20 cellular contexts compared by ENCODE assay signal in the genomic region with DNA sequence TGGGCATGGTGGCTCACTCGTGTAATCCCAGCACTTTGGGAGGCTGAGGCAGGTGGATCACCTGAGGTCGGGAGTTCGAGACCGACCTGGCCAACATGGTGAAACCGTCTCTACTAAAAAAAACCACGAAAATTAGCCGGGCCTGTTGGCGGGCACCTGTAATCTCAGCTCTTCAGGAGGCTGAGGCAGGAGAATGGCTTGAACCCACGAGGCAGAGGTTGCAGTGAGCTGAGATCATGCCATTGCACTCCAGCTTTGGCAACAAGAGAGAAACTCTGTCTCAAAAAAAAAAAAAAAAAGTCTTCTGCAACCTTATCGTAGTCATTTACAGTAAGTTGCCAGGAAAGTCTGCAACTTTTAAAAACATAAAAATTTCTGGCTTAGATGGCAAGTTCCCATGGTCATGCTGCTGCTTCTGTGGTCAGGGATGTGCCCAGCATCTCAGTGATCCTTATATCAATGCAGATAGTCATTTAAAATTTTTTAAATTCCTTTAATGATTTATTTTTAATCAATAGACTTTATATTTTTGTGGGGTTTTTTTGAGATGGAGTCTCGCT.
"Had no signal": no experiment of that assay in that cellular context is flagged by ENCODE, and none has a peak within 500 bp of the region (broad histone marks: within the 10 kb centered on the region; RNA-seq: fewer than 3 reads in every experiment).

No MANE protein-coding gene starts in this region.

- H3K27ac ChIP-seq: cardiac muscle cell, epithelial cell of prostate, esophagus muscularis mucosa, right atrium auricular region, testis, transverse colon had no signal

- H3K9me3 ChIP-seq: esophagus muscularis mucosa, right atrium auricular region, testis, transverse colon had no signal

- H3K4me2 ChIP-seq: smooth muscle cell had no signal

- H3K27me3 ChIP-seq: cardiac muscle cell, esophagus muscularis mucosa, right atrium auricular region, testis, transverse colon had no signal

- DNase-seq: effector memory CD8-positive, alpha-beta T cell; glutamatergic neuron; immature natural killer cell; left cardiac atrium; left ventricle myocardium superior; mesendoderm; naive thymus-derived CD4-positive, alpha-beta T cell; nephron progenitor cell; stimulated activated CD4-positive, alpha-beta T cell treated with anti-CD3 and anti-CD28 coated beads, Interleukin-15, amount 100 ng/mL, for 24 hours; stimulated activated CD4-positive, alpha-beta T cell treated with anti-CD3 and anti-CD28 coated beads, Interleukin-1b, Interleukin-23, amount 100 ng/mL, for 48 hours; stimulated activated CD4-positive, alpha-beta T cell treated with anti-CD3 and anti-CD28 coated beads, Interleukin-4, amount 100 ng/mL, for 24 hours; testis; transverse colon had no signal

- H3K4me3 ChIP-seq: cardiac muscle cell, esophagus muscularis mucosa, lung, right atrium auricular region, smooth muscle cell, testis, transverse colon had no signal

- ATAC-seq: effector memory CD8-positive, alpha-beta T cell; left cardiac atrium; left ventricle myocardium superior; naive thymus-derived CD4-positive, alpha-beta T cell; stimulated activated memory B cell treated with anti-CD40 and anti-IgM and Interleukin-4, amounts not matched to agents 10 μg/mL and 1 μg/mL and 100 μg/mL, for 72 hours had no signal

- H3K4me1 ChIP-seq: transverse colon had no signal

- H3K36me3 ChIP-seq: cardiac muscle cell, right atrium auricular region had no signal
